1 cellular context compared by ENCODE assay signal in genomic region chr4:108060686-108061321, GRCh38.
A peak's percentile ranks its signal among the peaks of the same experiment; 100 is the strongest.
TF ChIP-seq lines count a peak whose summit lies in the region.

No MANE protein-coding gene starts in this region.

TF ChIP-seq in K562, 482 proteins besides CTCF, POLR2A, EP300 and RAD21 (continued from another document):
- TF ChIP-seq ZNF174 (CRISPR knock-in tag; IDR thresholded peaks at IDR 0.05), result no peak
- no peak for TF ChIP-seq ZNF232 (CRISPR knock-in tag; IDR thresholded peaks at IDR 0.05)
- TF ChIP-seq ZZZ3 (IDR thresholded peaks at IDR 0.05), result no peak
- TF ChIP-seq NFE2 (IDR thresholded peaks at IDR 0.05; ENCODE audit: low read depth), result peak; percentile 50
- no peak for TF ChIP-seq TCFL5 (CRISPR knock-in tag; conservative IDR thresholded peaks at IDR 0.05)
- TF ChIP-seq BHLHE40 (IDR thresholded peaks at IDR 0.05; ENCODE audit: low read length), result no peak
- TF ChIP-seq ZNF316 (IDR thresholded peaks at IDR 0.05), result peak; percentile 88
- no peak for TF ChIP-seq ZBTB34 (CRISPR knock-in tag; IDR thresholded peaks at IDR 0.05)
- peak; percentile 17; the same call in 1 of the 2 replicates for TF ChIP-seq MAFK (IDR thresholded peaks at IDR 0.05; ENCODE audit: low read length)
- TF ChIP-seq RERE (CRISPR knock-in tag; IDR thresholded peaks at IDR 0.05; ENCODE audit: borderline replicate concordance), result no peak
- no peak for TF ChIP-seq NFYB (IDR thresholded peaks at IDR 0.05; ENCODE audit: extremely low read depth, insufficient read length)
- no peak for TF ChIP-seq ELK3 (CRISPR knock-in tag; IDR thresholded peaks at IDR 0.05)
